Comparison of ENCODE assay signal across 1 cellular context in the genomic region with DNA sequence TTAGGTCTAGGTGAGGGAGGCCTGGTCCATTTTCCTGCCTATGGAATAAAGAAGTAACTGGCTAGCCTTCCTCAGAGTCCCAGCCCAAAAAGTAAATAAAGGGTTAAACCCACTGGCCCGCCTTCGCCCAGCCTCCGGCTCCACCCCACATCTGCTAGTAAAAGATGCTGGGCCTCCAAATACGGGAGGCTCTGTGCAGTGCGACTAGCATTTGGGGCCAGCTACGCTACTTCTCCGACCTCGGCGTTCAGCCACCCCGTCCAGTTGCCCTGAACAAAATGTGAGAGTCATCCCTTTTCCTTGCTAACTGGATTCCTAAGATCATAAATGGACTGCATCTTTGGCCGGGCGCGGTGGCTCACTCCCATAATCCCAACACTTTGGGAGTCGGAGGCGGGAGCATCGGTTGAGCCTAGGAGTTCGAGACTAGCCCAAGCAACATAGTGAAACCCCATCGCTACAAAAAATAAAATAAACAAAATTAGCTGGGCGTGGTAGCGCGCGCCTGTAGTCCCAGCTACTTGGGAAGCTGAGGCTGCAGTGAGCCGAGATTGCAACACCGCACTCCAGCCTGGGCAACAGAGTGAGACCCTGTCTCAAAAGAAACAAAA.
TF ChIP-seq lines count a peak whose summit lies in the region.

No MANE protein-coding gene starts in this region.

TF ChIP-seq in IMR-90, 13 proteins besides CTCF, POLR2A, EP300 and RAD21 (continued from another document):
- TF ChIP-seq, protein P1, sequence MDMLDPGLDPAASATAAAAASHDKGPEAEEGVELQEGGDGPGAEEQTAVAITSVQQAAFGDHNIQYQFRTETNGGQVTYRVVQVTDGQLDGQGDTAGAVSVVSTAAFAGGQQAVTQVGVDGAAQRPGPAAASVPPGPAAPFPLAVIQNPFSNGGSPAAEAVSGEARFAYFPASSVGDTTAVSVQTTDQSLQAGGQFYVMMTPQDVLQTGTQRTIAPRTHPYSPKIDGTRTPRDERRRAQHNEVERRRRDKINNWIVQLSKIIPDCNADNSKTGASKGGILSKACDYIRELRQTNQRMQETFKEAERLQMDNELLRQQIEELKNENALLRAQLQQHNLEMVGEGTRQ (IDR thresholded peaks at IDR 0.05; ENCODE audit: low read depth, low read length) = no peak
- TF ChIP-seq FOS (IDR thresholded peaks at IDR 0.05; ENCODE audit: low read depth, low read length) = no peak
- TF ChIP-seq CEBPB (IDR thresholded peaks at IDR 0.05; ENCODE audit: low read depth, low read length) = no peak
- TF ChIP-seq SMC3 (IDR thresholded peaks at IDR 0.05; ENCODE audit: low read depth, low read length) = no peak
